ENCODE assay signal across 9 cellular contexts in the genomic region with DNA sequence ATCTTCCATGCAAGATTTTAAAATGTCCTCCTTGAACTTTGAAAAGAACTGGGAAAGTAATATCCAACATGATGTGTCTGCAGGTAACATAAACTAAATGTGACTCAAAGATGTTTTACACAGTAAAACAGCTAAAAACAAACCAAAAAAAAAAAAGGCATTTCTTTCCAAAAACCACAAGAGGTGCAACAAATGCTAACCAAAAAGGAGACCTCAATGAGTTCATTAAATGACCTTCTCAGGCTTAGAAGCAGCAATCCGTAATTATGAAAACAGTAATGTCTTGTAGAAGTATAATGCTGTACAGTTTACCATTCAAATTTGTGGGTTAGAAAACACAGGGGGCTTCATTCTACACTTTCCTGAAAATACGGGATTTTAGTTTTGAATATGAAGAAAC. TPM values are rescaled to one million over a fixed set of nuclear protein-coding genes. Genes with fewer than 3 reads are reported as not detected.
DNase-seq lines count a peak whose midpoint lies in the region; ATAC-seq and TF ChIP-seq lines count a peak whose summit lies in the region.
"Had no signal": no experiment of that assay in that cellular context is flagged by ENCODE, and none has a peak within 500 bp of the region (broad histone marks: within the 10 kb centered on the region; RNA-seq: fewer than 3 reads in every experiment).

No MANE protein-coding gene starts in this region.

- WGBS in heart left ventricle, 4 donors = 26 to 37% (median 31%) methylated on average over 2 of the region's 2 CpGs
- 39 to 52% methylated on average over 2 of the region's 2 CpGs for WGBS in upper lobe of left lung, 2 donors

- peaks cover 8 to 72% (median 44%) of the 10 kb centered on the region in 12 donors for H3K4me1 ChIP-seq in heart left ventricle
- H3K4me1 ChIP-seq in upper lobe of left lung = peaks cover 24 to 65% (median 52%) of the 10 kb centered on the region in 4 donors

- H3K9me3 ChIP-seq in heart left ventricle = no peaks in the 10 kb centered on the region
- H3K9me3 ChIP-seq in upper lobe of left lung = no peaks in the 10 kb centered on the region

- peak overlapping the region; percentile 99 for H3K4me3 Mint-ChIP-seq in memory B cell

- no peaks in the 10 kb centered on the region for H3K27me3 Mint-ChIP-seq in memory B cell

- peaks cover 29% of the 10 kb centered on the region for H3K4me1 Mint-ChIP-seq in memory B cell

- no peak for TF ChIP-seq POLR2A in heart left ventricle (IDR thresholded peaks at IDR 0.05)
- TF ChIP-seq POLR2A in upper lobe of left lung (IDR thresholded peaks at IDR 0.05) = no peak

- peaks cover 8% of the 10 kb centered on the region for H3K36me3 Mint-ChIP-seq in memory B cell

- ATAC-seq in heart left ventricle = no peak
- ATAC-seq in memory B cell (ENCODE audit: low read depth) = no peak
- no peak for ATAC-seq in upper lobe of left lung (ENCODE audit: low FRiP score in 2 of 2)
- no peak for ATAC-seq in HG02610 (IDR thresholded peaks at IDR 0.05; ENCODE audit: unreplicated experiment)

- no peak for TF ChIP-seq EP300 in upper lobe of left lung (IDR thresholded peaks at IDR 0.05)

- H3K27ac Mint-ChIP-seq in memory B cell = peak overlapping the region; percentile 98

- H3K27ac ChIP-seq in heart left ventricle (peak overlapping the region; percentile 82 to 99 (median 94)), upper lobe of left lung (peak overlapping the region; percentile 95 to 99 (median 98))

- in situ Hi-C loops in astrocyte of the cerebellum (cut with HindIII; ENCODE audit: low sequenced_read_pairs) = no loop called here

- intact Hi-C loops in heart left ventricle (cut with DNase I) = loop anchor here in 6 of 10 donors (5.0 kb wide), 3 partner anchors 35 to 55 kb away; a partner anchor contains a TSS
- intact Hi-C loops in cardiac septum (cut with DNase I) = no loop called here

- no peak for TF ChIP-seq CTCF in heart left ventricle (IDR thresholded peaks at IDR 0.05)
- no peak for TF ChIP-seq CTCF in astrocyte of the cerebellum (IDR thresholded peaks at IDR 0.05; ENCODE audit: low read depth, low read length, missing control alignments)
- no peak for TF ChIP-seq CTCF in upper lobe of left lung (IDR thresholded peaks at IDR 0.05)

- H3K27me3 ChIP-seq in heart left ventricle = no peaks in the 10 kb centered on the region
- H3K27me3 ChIP-seq in upper lobe of left lung = no peaks in the 10 kb centered on the region

- DNase-seq in heart left ventricle (no peak), cardiac septum (ENCODE audit: low spot score) (no peak), astrocyte of the cerebellum (ENCODE audit: low read depth) (no peak), memory B cell (ENCODE audit: low spot score in 2 of 2) (no peak), upper lobe of left lung (no peak), NCI-H2081 (lab: John Stamatoyannopoulos, UW) (no peak), cortex of kidney (lab: John Stamatoyannopoulos, UW) (no peak)
- DNase-seq: EL had no signal

- peak overlapping the region in 10 of 12 donors; percentile 82 to 99 (median 92) for H3K4me3 ChIP-seq in heart left ventricle
- H3K4me3 ChIP-seq in astrocyte of the cerebellum (ENCODE audit: low read depth, low read length) = peak overlapping the region; percentile 78
- peak overlapping the region in 3 of 4 donors; percentile 86 to 95 (median 95) for H3K4me3 ChIP-seq in upper lobe of left lung

- H3K36me3 ChIP-seq in heart left ventricle (peaks cover 0 to 12% (median 4%) of the 10 kb centered on the region in 9 donors), upper lobe of left lung (peaks cover 0 to 5% (median 0%) of the 10 kb centered on the region in 4 donors)

- H3K9me3 Mint-ChIP-seq in memory B cell = no peaks in the 10 kb centered on the region

RNA-seq across cellular contexts. Expression of a gene that starts 2.5 kb away (rescaled TPM):
- 10 to 100 TPM; 15.5 to 47.0 (median 25.2) TPM for total RNA-seq in heart left ventricle
- 10 to 100 TPM in 1 of 2 donors, 1 to 10 TPM in 1; 6.2 to 69.0 TPM for polyA plus RNA-seq in heart left ventricle
- total RNA-seq in cardiac septum = 25.4 TPM
- total RNA-seq in upper lobe of left lung = 100 to 1,000 TPM; 130 to 376 (median 232) TPM

RNA-seq across cellular contexts. Expression of a gene that starts 56.3 kb away (rescaled TPM):
- total RNA-seq in heart left ventricle (10 to 100 TPM; 11.9 to 20.4 (median 14.4) TPM), cardiac septum (15.9 TPM), upper lobe of left lung (10 to 100 TPM in 5 of 6 donors, 1 to 10 TPM in 1; 8.4 to 36.1 (median 24.6) TPM)
- polyA plus RNA-seq in heart left ventricle = 10 to 100 TPM; 13.7 to 16.7 TPM
